ENCODE assay signal across 10 cellular contexts in genomic region chr7:47670738-47671137, GRCh38.
DNase-seq lines count a peak whose midpoint lies in the region; ATAC-seq, FAIRE-seq and TF ChIP-seq lines count a peak whose summit lies in the region.
"Had no signal": no experiment of that assay in that cellular context is flagged by ENCODE, and none has a peak within 500 bp of the region (broad histone marks: within the 10 kb centered on the region; RNA-seq: fewer than 3 reads in every experiment).

No MANE protein-coding gene starts in this region.

- H2AFZ ChIP-seq in SU-DHL-6 (ENCODE audit: low read depth, low read length, severe bottlenecking) (peak overlapping the region; percentile 15), SK-N-SH (ENCODE audit: low read depth) (no peak overlapping the region)

- H3K27ac ChIP-seq in SU-DHL-6 (ENCODE audit: low read depth, low read length) (peak overlapping the region; percentile 96), SK-N-SH (ENCODE audit: low read depth in 2 of 2, low read length in 1 of 2) (no peak overlapping the region)

- WGBS in SK-N-SH (ENCODE audit: low lambda C conversion rate), result 93% methylated on average over 6 of the region's 6 CpGs

- peaks cover 0 to 25% of the 10 kb centered on the region in 2 experiments; a peak in 2 of 4 replicates for H3K4me1 ChIP-seq in SK-N-SH (ENCODE audit: control insufficient read depth in 1 of 2, insufficient read depth in 2 of 2, low read depth in 1 of 2, low read length in 1 of 2)

- CTCF ChIA-PET in SK-N-SH (lab: Yijun Ruan, JAX), result no interaction called here

- H3K4me2 ChIP-seq in SU-DHL-6 (ENCODE audit: low read depth, low read length, poor library complexity, severe bottlenecking) (peak overlapping the region; percentile 68), SK-N-SH (no peak overlapping the region)

- H3K79me2 ChIP-seq in SU-DHL-6 (ENCODE audit: insufficient read depth, low read length), result no peaks in the 10 kb centered on the region
- H3K79me2 ChIP-seq in SK-N-SH (ENCODE audit: insufficient read depth), result no peaks in the 10 kb centered on the region

- H3K9ac ChIP-seq in SU-DHL-6 (ENCODE audit: low read length), result peak overlapping the region; percentile 51
- no peak overlapping the region for H3K9ac ChIP-seq in SK-N-SH

- H3K27ac Mint-ChIP-seq in activated T-helper 1 cell treated with anti-CD3 and anti-CD28 coated beads, Interleukin-12 subunit alpha, Interleukin-12 subunit beta, Interleukin-2, Interleukin-4 antibody, amounts not matched to agents 30 ng/mL and 10 ng/mL and 1 ng/mL, durations not matched to agents 14 hours and 24 hours and 36 hours, result no peak overlapping the region

- no peak for TF ChIP-seq CTCF in SU-DHL-6 (IDR thresholded peaks at IDR 0.05; ENCODE audit: insufficient read depth, low read length, poor library complexity, severe bottlenecking)
- TF ChIP-seq CTCF in SK-N-SH (IDR thresholded peaks at IDR 0.05), result no peak

- H3K36me3 ChIP-seq in SU-DHL-6 (ENCODE audit: low read length) (no peaks in the 10 kb centered on the region), SK-N-SH (replicated peaks in 1 of 2; ENCODE audit: control insufficient read depth in 1 of 2, insufficient read depth in 2 of 2, low read length in 1 of 2) (no peaks in the 10 kb centered on the region)

- H3K4me3 ChIP-seq in SU-DHL-6 (ENCODE audit: insufficient read depth, low read length, poor library complexity, severe bottlenecking) (peak overlapping the region; percentile 33), SK-N-SH (ENCODE audit: low read depth in 2 of 2, low read length in 1 of 2) (no peak overlapping the region)
- H3K4me3 ChIP-seq: psoas muscle had no signal

- no peaks in the 10 kb centered on the region for H3K4me1 Mint-ChIP-seq in activated T-helper 1 cell treated with anti-CD3 and anti-CD28 coated beads, Interleukin-12 subunit alpha, Interleukin-12 subunit beta, Interleukin-2, Interleukin-4 antibody, amounts not matched to agents 30 ng/mL and 10 ng/mL and 1 ng/mL, durations not matched to agents 14 hours and 24 hours and 36 hours (ENCODE audit: low read depth)

- H4K20me1 ChIP-seq in SU-DHL-6 (ENCODE audit: low read depth, low read length) (no peaks in the 10 kb centered on the region), SK-N-SH (ENCODE audit: insufficient read depth) (no peaks in the 10 kb centered on the region)

- H3K4me3 Mint-ChIP-seq in activated T-helper 1 cell treated with anti-CD3 and anti-CD28 coated beads, Interleukin-12 subunit alpha, Interleukin-12 subunit beta, Interleukin-2, Interleukin-4 antibody, amounts not matched to agents 30 ng/mL and 10 ng/mL and 1 ng/mL, durations not matched to agents 14 hours and 24 hours and 36 hours, result no peak overlapping the region

- TF ChIP-seq POLR2A in GM12891 (IDR thresholded peaks at IDR 0.05; ENCODE audit: low read depth, low read length), result no peak

- H3K9me2 ChIP-seq in SU-DHL-6 (replicated peaks; ENCODE audit: insufficient read depth, low read length), result no peaks in the 10 kb centered on the region
- no peaks in the 10 kb centered on the region for H3K9me2 ChIP-seq in SK-N-SH

- TF ChIP-seq RAD21 in SK-N-SH (IDR thresholded peaks at IDR 0.05; ENCODE audit: low read length), result no peak

- peaks cover 2% of the 10 kb centered on the region for H3K27me3 Mint-ChIP-seq in activated T-helper 1 cell treated with anti-CD3 and anti-CD28 coated beads, Interleukin-12 subunit alpha, Interleukin-12 subunit beta, Interleukin-2, Interleukin-4 antibody, amounts not matched to agents 30 ng/mL and 10 ng/mL and 1 ng/mL, durations not matched to agents 14 hours and 24 hours and 36 hours (ENCODE audit: insufficient read depth)

- H3K27me3 ChIP-seq in SU-DHL-6 (ENCODE audit: low read length), result no peaks in the 10 kb centered on the region
- H3K27me3 ChIP-seq in SK-N-SH (ENCODE audit: insufficient read depth), result no peaks in the 10 kb centered on the region

- peak; percentile 53 for DNase-seq in GM12891 (ENCODE audit: insufficient read length, low spot score)
- no peak for DNase-seq in cerebellar nuclear complex (lab: John Stamatoyannopoulos, UW)
- no peak for DNase-seq in GDM1 (lab: John Stamatoyannopoulos, UW)
- DNase-seq in activated T-helper 1 cell treated with anti-CD3 and anti-CD28 coated beads, Interleukin-12 subunit alpha, Interleukin-12 subunit beta, Interleukin-2, Interleukin-4 antibody, amounts not matched to agents 30 ng/mL and 10 ng/mL and 1 ng/mL, durations not matched to agents 14 hours and 24 hours and 36 hours (ENCODE audit: low spot score), result no peak
- DNase-seq in SK-N-SH, result no peak
- DNase-seq: psoas muscle, T-helper 9 cell had no signal

- intact Hi-C loops in activated T-helper 1 cell treated with anti-CD3 and anti-CD28 coated beads, Interleukin-12 subunit alpha, Interleukin-12 subunit beta, Interleukin-2, Interleukin-4 antibody, amounts not matched to agents 30 ng/mL and 10 ng/mL and 1 ng/mL, durations not matched to agents 14 hours and 24 hours and 36 hours (cut with micrococcal nuclease), result no loop called here

- peaks cover 49% of the 10 kb centered on the region for H3F3A ChIP-seq in SU-DHL-6 (ENCODE audit: insufficient read depth)
- peaks cover 23% of the 10 kb centered on the region for H3F3A ChIP-seq in SK-N-SH (replicated peaks; ENCODE audit: insufficient read depth)

- POLR2A ChIA-PET in SK-N-SH (lab: Yijun Ruan, JAX), result no interaction called here

- no peaks in the 10 kb centered on the region for H3K36me3 Mint-ChIP-seq in activated T-helper 1 cell treated with anti-CD3 and anti-CD28 coated beads, Interleukin-12 subunit alpha, Interleukin-12 subunit beta, Interleukin-2, Interleukin-4 antibody, amounts not matched to agents 30 ng/mL and 10 ng/mL and 1 ng/mL, durations not matched to agents 14 hours and 24 hours and 36 hours (ENCODE audit: low read depth)

- ATAC-seq in GM19452 (IDR thresholded peaks at IDR 0.05; ENCODE audit: unreplicated experiment) (peak; percentile 71), HG03064 (IDR thresholded peaks at IDR 0.05; ENCODE audit: low read depth, unreplicated experiment) (peak; percentile 77)

- H3K9me3 ChIP-seq in SU-DHL-6 (ENCODE audit: insufficient read depth, low read length) (no peaks in the 10 kb centered on the region), SK-N-SH (no peaks in the 10 kb centered on the region)
- H3K9me3 ChIP-seq: psoas muscle had no signal

- peak; percentile 88 for FAIRE-seq in GM12891 (lab: Jason Lieb, UNC)

- H3K9me3 Mint-ChIP-seq in activated T-helper 1 cell treated with anti-CD3 and anti-CD28 coated beads, Interleukin-12 subunit alpha, Interleukin-12 subunit beta, Interleukin-2, Interleukin-4 antibody, amounts not matched to agents 30 ng/mL and 10 ng/mL and 1 ng/mL, durations not matched to agents 14 hours and 24 hours and 36 hours, result no peaks in the 10 kb centered on the region

- TF ChIP-seq EP300 in SK-N-SH (IDR thresholded peaks at IDR 0.05; ENCODE audit: borderline replicate concordance in 1 of 2, low read depth in 1 of 2, low read length in 1 of 2), result no peak

TF ChIP-seq in GM12891, 5 proteins besides CTCF, POLR2A, EP300 and RAD21:
- TF ChIP-seq PAX5 (IDR thresholded peaks at IDR 0.05; ENCODE audit: insufficient read depth, low read length, severe bottlenecking) (no peak), POLR2AphosphoS5 (IDR thresholded peaks at IDR 0.05; ENCODE audit: low read depth, low read length) (0 out of 2 replicates have a peak, but pooled peaks have one; percentile 32), TAF1 (IDR thresholded peaks at IDR 0.05; ENCODE audit: low read depth, low read length) (no peak), SPI1 (IDR thresholded peaks at IDR 0.05; ENCODE audit: low read depth, low read length) (peak; percentile 66), POU2F2 (IDR thresholded peaks at IDR 0.05; ENCODE audit: low read depth, low read length) (peak; percentile 98)

TF ChIP-seq in SK-N-SH, 30 proteins besides CTCF, POLR2A, EP300 and RAD21 (continues in another document):
- TF ChIP-seq GABPA (IDR thresholded peaks at IDR 0.05; ENCODE audit: low read depth), result no peak
- TF ChIP-seq NFIC (IDR thresholded peaks at IDR 0.05; ENCODE audit: borderline replicate concordance), result no peak
- TF ChIP-seq ZBTB33 (IDR thresholded peaks at IDR 0.05; ENCODE audit: borderline replicate concordance, low read depth), result no peak
- no peak for TF ChIP-seq JUND (IDR thresholded peaks at IDR 0.05)
- no peak for TF ChIP-seq PBX3 (IDR thresholded peaks at IDR 0.05)
- TF ChIP-seq TEAD4 (IDR thresholded peaks at IDR 0.05; ENCODE audit: borderline replicate concordance, insufficient read depth), result no peak
- no peak for TF ChIP-seq ELF1 (IDR thresholded peaks at IDR 0.05)
- no peak for TF ChIP-seq MEF2A (IDR thresholded peaks at IDR 0.05; ENCODE audit: borderline replicate concordance, low read depth)
- TF ChIP-seq NRF1 (IDR thresholded peaks at IDR 0.05; ENCODE audit: low read depth, low read length), result no peak
